ENCODE assay signal across 1 cellular context in genomic region chr11:7498193-7498592, GRCh38.
TF ChIP-seq lines count a peak whose summit lies in the region.

No MANE protein-coding gene starts in this region.

TF ChIP-seq in WTC11, 78 proteins besides CTCF, POLR2A, EP300 and RAD21 (continued from another document):
- no peak for TF ChIP-seq CDX4 (CRISPR knock-in tag; IDR thresholded peaks at IDR 0.05; ENCODE audit: borderline replicate concordance)
- TF ChIP-seq GABPB1 (CRISPR knock-in tag; IDR thresholded peaks at IDR 0.05): no peak
- TF ChIP-seq, protein P1, sequence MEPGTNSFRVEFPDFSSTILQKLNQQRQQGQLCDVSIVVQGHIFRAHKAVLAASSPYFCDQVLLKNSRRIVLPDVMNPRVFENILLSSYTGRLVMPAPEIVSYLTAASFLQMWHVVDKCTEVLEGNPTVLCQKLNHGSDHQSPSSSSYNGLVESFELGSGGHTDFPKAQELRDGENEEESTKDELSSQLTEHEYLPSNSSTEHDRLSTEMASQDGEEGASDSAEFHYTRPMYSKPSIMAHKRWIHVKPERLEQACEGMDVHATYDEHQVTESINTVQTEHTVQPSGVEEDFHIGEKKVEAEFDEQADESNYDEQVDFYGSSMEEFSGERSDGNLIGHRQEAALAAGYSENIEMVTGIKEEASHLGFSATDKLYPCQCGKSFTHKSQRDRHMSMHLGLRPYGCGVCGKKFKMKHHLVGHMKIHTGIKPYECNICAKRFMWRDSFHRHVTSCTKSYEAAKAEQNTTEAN (CRISPR knock-in tag; IDR thresholded peaks at IDR 0.05): no peak
- TF ChIP-seq, protein P2, sequence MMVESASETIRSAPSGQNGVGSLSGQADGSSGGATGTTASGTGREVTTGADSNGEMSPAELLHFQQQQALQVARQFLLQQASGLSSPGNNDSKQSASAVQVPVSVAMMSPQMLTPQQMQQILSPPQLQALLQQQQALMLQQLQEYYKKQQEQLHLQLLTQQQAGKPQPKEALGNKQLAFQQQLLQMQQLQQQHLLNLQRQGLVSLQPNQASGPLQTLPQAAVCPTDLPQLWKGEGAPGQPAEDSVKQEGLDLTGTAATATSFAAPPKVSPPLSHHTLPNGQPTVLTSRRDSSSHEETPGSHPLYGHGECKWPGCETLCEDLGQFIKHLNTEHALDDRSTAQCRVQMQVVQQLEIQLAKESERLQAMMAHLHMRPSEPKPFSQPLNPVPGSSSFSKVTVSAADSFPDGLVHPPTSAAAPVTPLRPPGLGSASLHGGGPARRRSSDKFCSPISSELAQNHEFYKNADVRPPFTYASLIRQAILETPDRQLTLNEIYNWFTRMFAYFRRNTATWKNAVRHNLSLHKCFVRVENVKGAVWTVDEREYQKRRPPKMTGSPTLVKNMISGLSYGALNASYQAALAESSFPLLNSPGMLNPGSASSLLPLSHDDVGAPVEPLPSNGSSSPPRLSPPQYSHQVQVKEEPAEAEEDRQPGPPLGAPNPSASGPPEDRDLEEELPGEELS (CRISPR knock-in tag; IDR thresholded peaks at IDR 0.05): no peak
- TF ChIP-seq ZMAT4 (CRISPR knock-in tag; IDR thresholded peaks at IDR 0.05): no peak
- no peak for TF ChIP-seq ZNF232 (CRISPR knock-in tag; IDR thresholded peaks at IDR 0.05)
- TF ChIP-seq, protein P3, sequence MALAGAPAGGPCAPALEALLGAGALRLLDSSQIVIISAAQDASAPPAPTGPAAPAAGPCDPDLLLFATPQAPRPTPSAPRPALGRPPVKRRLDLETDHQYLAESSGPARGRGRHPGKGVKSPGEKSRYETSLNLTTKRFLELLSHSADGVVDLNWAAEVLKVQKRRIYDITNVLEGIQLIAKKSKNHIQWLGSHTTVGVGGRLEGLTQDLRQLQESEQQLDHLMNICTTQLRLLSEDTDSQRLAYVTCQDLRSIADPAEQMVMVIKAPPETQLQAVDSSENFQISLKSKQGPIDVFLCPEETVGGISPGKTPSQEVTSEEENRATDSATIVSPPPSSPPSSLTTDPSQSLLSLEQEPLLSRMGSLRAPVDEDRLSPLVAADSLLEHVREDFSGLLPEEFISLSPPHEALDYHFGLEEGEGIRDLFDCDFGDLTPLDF (CRISPR knock-in tag; IDR thresholded peaks at IDR 0.05): no peak
- TF ChIP-seq TP53 (CRISPR knock-in tag; IDR thresholded peaks at IDR 0.05): no peak
- no peak for TF ChIP-seq ZNF219 (CRISPR knock-in tag; IDR thresholded peaks at IDR 0.05; ENCODE audit: borderline replicate concordance)
- TF ChIP-seq, protein P4, sequence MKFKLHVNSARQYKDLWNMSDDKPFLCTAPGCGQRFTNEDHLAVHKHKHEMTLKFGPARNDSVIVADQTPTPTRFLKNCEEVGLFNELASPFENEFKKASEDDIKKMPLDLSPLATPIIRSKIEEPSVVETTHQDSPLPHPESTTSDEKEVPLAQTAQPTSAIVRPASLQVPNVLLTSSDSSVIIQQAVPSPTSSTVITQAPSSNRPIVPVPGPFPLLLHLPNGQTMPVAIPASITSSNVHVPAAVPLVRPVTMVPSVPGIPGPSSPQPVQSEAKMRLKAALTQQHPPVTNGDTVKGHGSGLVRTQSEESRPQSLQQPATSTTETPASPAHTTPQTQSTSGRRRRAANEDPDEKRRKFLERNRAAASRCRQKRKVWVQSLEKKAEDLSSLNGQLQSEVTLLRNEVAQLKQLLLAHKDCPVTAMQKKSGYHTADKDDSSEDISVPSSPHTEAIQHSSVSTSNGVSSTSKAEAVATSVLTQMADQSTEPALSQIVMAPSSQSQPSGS (CRISPR knock-in tag; IDR thresholded peaks at IDR 0.05; ENCODE audit: borderline replicate concordance, low read depth): no peak
- no peak for TF ChIP-seq ZBTB21 (CRISPR knock-in tag; IDR thresholded peaks at IDR 0.05; ENCODE audit: borderline replicate concordance)
